In genomic region chr7:47601881-47602249, GRCh38 we compare ENCODE assay signal across 15 cellular contexts. TPM values are rescaled to one million over a fixed set of nuclear protein-coding genes. Genes with fewer than 3 reads are reported as not detected.
DNase-seq lines count a peak whose midpoint lies in the region; TF ChIP-seq lines count a peak whose summit lies in the region.
"Had no signal": no experiment of that assay in that cellular context is flagged by ENCODE, and none has a peak within 500 bp of the region (broad histone marks: within the 10 kb centered on the region; RNA-seq: fewer than 3 reads in every experiment).

No MANE protein-coding gene starts in this region.

- H3K27ac Mint-ChIP-seq in IgD-negative memory B cell (peak overlapping the region; percentile 51 to 94 (median 60)), chondrocyte (ENCODE audit: unreplicated experiment) (peak overlapping the region; percentile 96), osteocyte (ENCODE audit: unreplicated experiment) (peak overlapping the region; percentile 40)
- H3K27ac Mint-ChIP-seq: activated T-helper 2 cell treated with anti-CD3 and anti-CD28 coated beads, Interferon-gamma antibody, Interleukin-2, Interleukin-4, amounts not matched to agents 10 μg/mL and 5 μg/mL and 100 μg/mL, durations not matched to agents 14 hours and 24 hours and 36 hours had no signal

- H3K4me1 ChIP-seq in DOHH2 (ENCODE audit: control insufficient read depth, low read length), result peaks cover 38% of the 10 kb centered on the region
- H3K4me1 ChIP-seq: BE2C had no signal

- no peaks in the 10 kb centered on the region for H3K27me3 ChIP-seq in DOHH2 (ENCODE audit: control insufficient read depth, low read length)
- H3K27me3 ChIP-seq: BE2C had no signal

- H3K36me3 Mint-ChIP-seq in IgD-negative memory B cell, result peaks cover 3% of the 10 kb centered on the region
- peaks cover 2% of the 10 kb centered on the region for H3K36me3 Mint-ChIP-seq in chondrocyte (ENCODE audit: low read depth)
- H3K36me3 Mint-ChIP-seq in osteocyte (ENCODE audit: unreplicated experiment), result peaks cover 1% of the 10 kb centered on the region

- H3K9me3 Mint-ChIP-seq in IgD-negative memory B cell, result peaks cover 0 to 12% (median 6%) of the 10 kb centered on the region in 3 donors
- peaks cover 6% of the 10 kb centered on the region for H3K9me3 Mint-ChIP-seq in chondrocyte (ENCODE audit: low read depth)
- peaks cover 7% of the 10 kb centered on the region for H3K9me3 Mint-ChIP-seq in osteocyte (ENCODE audit: unreplicated experiment)

- no peaks in the 10 kb centered on the region for H3K9me2 ChIP-seq in DOHH2 (replicated peaks; ENCODE audit: control insufficient read depth, low read length)

- DNase-seq in chondrocyte (ENCODE audit: low spot score) (no peak), osteocyte (ENCODE audit: extremely low spot score, unreplicated experiment) (no peak), DMS153 (lab: John Stamatoyannopoulos, UW) (no peak)
- DNase-seq in stimulated activated CD4-positive, alpha-beta T cell treated with anti-CD3 and anti-CD28 coated beads, Interleukin-4, amount 100 ng/mL, for 4 hours, result no peak
- no peak for DNase-seq in activated effector memory CD4-positive, alpha-beta T cell treated with anti-CD3 and anti-CD28 coated beads, Interleukin-2, amount 50 U/mL, for 16 hours
- DNase-seq in activated CD4-positive, CD25-positive, alpha-beta regulatory T cell (lab: John Stamatoyannopoulos, UW), result no peak
- DNase-seq: BE2C, DND-41, left ventricle myocardium superior, NCI-H1417 had no signal

- H3K36me3 ChIP-seq in DOHH2 (ENCODE audit: control insufficient read depth, low read length), result no peaks in the 10 kb centered on the region; the same call in 1 of the 2 replicates
- H3K36me3 ChIP-seq: BE2C, HAP-1 had no signal

- peak overlapping the region; percentile 56 for H3K4me3 ChIP-seq in DOHH2 (ENCODE audit: low read length)
- H3K4me3 ChIP-seq: HAP-1 had no signal

- H3K27ac ChIP-seq in DOHH2 (ENCODE audit: low read depth, low read length), result peak overlapping the region; percentile 93

- peak overlapping the region in 1 of 4 donors; percentile 4 for H3K4me3 Mint-ChIP-seq in IgD-negative memory B cell
- no peak overlapping the region for H3K4me3 Mint-ChIP-seq in chondrocyte (ENCODE audit: unreplicated experiment)
- H3K4me3 Mint-ChIP-seq in osteocyte (ENCODE audit: unreplicated experiment), result no peak overlapping the region
- H3K4me3 Mint-ChIP-seq: neural crest cell had no signal

- peaks cover 13% of the 10 kb centered on the region for H3F3A ChIP-seq in DOHH2 (ENCODE audit: control insufficient read depth, insufficient read depth)

- H3K79me2 ChIP-seq in DOHH2 (ENCODE audit: control insufficient read depth, low read length), result no peaks in the 10 kb centered on the region

- H3K4me2 ChIP-seq in DOHH2 (ENCODE audit: low read length), result peak overlapping the region; percentile 91

- H4K20me1 ChIP-seq in DOHH2 (ENCODE audit: control insufficient read depth, insufficient read depth, low read depth, low read length), result no peaks in the 10 kb centered on the region

- no peaks in the 10 kb centered on the region for H3K27me3 Mint-ChIP-seq in IgD-negative memory B cell
- no peaks in the 10 kb centered on the region for H3K27me3 Mint-ChIP-seq in chondrocyte (ENCODE audit: low read depth)
- H3K27me3 Mint-ChIP-seq in osteocyte (ENCODE audit: unreplicated experiment), result no peaks in the 10 kb centered on the region

- H3K9me3 ChIP-seq in DOHH2 (ENCODE audit: control insufficient read depth, insufficient read depth, low read length), result peaks cover 21% of the 10 kb centered on the region
- H3K9me3 ChIP-seq: BE2C, HAP-1 had no signal

- H3K4me1 Mint-ChIP-seq in IgD-negative memory B cell (peaks cover 24 to 37% (median 28%) of the 10 kb centered on the region in 3 donors), chondrocyte (ENCODE audit: low read depth) (peaks cover 73% of the 10 kb centered on the region), osteocyte (ENCODE audit: unreplicated experiment) (peaks cover 58% of the 10 kb centered on the region)

- no peak for TF ChIP-seq CTCF in DOHH2 (IDR thresholded peaks at IDR 0.05; ENCODE audit: low read depth, low read length, poor library complexity, severe bottlenecking)
- no peak for TF ChIP-seq CTCF in chondrocyte (IDR thresholded peaks at IDR 0.05)
- TF ChIP-seq CTCF in osteocyte (IDR thresholded peaks at IDR 0.05), result no peak

RNA-seq across cellular contexts. Expression of gene TNS3, which starts 20.0 kb away (rescaled TPM):
- 12.5 TPM for polyA plus RNA-seq in IgD-negative memory B cell
- total RNA-seq in chondrocyte, result 320 to 433 TPM (median 426 TPM) in 3 replicates
- total RNA-seq in osteocyte, result 93.8 and 103 TPM in 2 replicates

Comparison
In these comparisons a context has a peak if more than half of its experiments do, and no peak if none do; other contexts are left out.
1. H3K27ac Mint-ChIP-seq: peak in every context shown above with its lines; median percentile 96 in chondrocyte; 60 in IgD-negative memory B cell; 40 in osteocyte.